In the genomic region with DNA sequence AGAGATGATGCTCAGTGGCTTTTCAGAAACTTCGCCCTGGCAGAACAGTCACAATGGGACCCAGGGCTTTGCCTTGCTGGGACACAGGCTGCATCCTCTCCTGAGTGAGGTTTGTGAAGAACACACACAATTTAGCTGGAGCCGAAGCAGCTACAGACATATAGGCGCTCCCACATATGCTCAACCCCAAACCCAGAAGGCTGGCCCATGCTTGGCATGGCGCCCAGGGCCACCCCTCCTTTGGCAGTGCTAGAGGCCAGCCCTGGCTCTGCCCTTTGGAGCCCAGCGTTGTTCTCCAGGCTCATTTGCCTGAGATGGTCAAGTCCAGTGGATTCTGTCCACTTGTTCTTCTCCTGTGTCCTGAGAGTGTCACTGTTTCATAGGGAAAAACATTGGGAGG, we compare ENCODE assay signal across 16 cellular contexts.
DNase-seq lines count a peak whose midpoint lies in the region; ATAC-seq and TF ChIP-seq lines count a peak whose summit lies in the region.
"Had no signal": no experiment of that assay in that cellular context is flagged by ENCODE, and none has a peak within 500 bp of the region (broad histone marks: within the 10 kb centered on the region; RNA-seq: fewer than 3 reads in every experiment).

No MANE protein-coding gene starts in this region.

- no peaks in the 10 kb centered on the region for H3K9me3 Mint-ChIP-seq in activated CD8-positive, alpha-beta memory T cell treated with anti-CD3 and anti-CD28 coated beads, Interleukin-2, amount 10 ng/mL, durations not matched to agents 7 days and 5 days (ENCODE audit: low read depth)
- no peaks in the 10 kb centered on the region for H3K9me3 Mint-ChIP-seq in type B pancreatic cell
- H3K9me3 Mint-ChIP-seq: CD14-positive monocyte; CD8-positive, alpha-beta T cell had no signal

- WGBS in lung, 2 donors: 88 to 96% methylated on average over 5 of the region's 5 CpGs

- H3K36me3 ChIP-seq in lung (ENCODE audit: control insufficient read depth in 2 of 2, insufficient read depth in 2 of 2, low read length in 2 of 2): no peaks in the 10 kb centered on the region

- H3K4me1 Mint-ChIP-seq in activated CD8-positive, alpha-beta memory T cell treated with anti-CD3 and anti-CD28 coated beads, Interleukin-2, amount 10 ng/mL, durations not matched to agents 7 days and 5 days: no peaks in the 10 kb centered on the region
- no peaks in the 10 kb centered on the region for H3K4me1 Mint-ChIP-seq in type B pancreatic cell (ENCODE audit: unreplicated experiment)
- H3K4me1 Mint-ChIP-seq: CD14-positive monocyte had no signal

- no peaks in the 10 kb centered on the region for H3K27me3 ChIP-seq in lung (ENCODE audit: control insufficient read depth, insufficient read depth)

- CTCF ChIA-PET in activated CD8-positive, alpha-beta memory T cell treated with anti-CD3 and anti-CD28 coated beads, Interleukin-2, amount 10 ng/mL, durations not matched to agents 7 days and 5 days (lab: Charles Lee): no interaction called here

- H3K27ac Mint-ChIP-seq in activated CD8-positive, alpha-beta memory T cell treated with anti-CD3 and anti-CD28 coated beads, Interleukin-2, amount 10 ng/mL, durations not matched to agents 7 days and 5 days: no peak overlapping the region
- no peak overlapping the region for H3K27ac Mint-ChIP-seq in type B pancreatic cell
- H3K27ac Mint-ChIP-seq: CD8-positive, alpha-beta T cell had no signal

- H3K27me3 Mint-ChIP-seq in activated CD8-positive, alpha-beta memory T cell treated with anti-CD3 and anti-CD28 coated beads, Interleukin-2, amount 10 ng/mL, durations not matched to agents 7 days and 5 days: peaks cover 6% of the 10 kb centered on the region
- peaks cover 19% of the 10 kb centered on the region for H3K27me3 Mint-ChIP-seq in type B pancreatic cell

- TF ChIP-seq CTCF in lung (IDR thresholded peaks at IDR 0.05; ENCODE audit: control extremely low read depth, extremely low read depth) (no peak), type B pancreatic cell (conservative IDR thresholded peaks at IDR 0.05) (no peak)

- H3K4me3 ChIP-seq in lung: no peak overlapping the region
- H3K4me3 ChIP-seq: GM23248 had no signal

- peaks cover 0 to 2% of the 10 kb centered on the region in 2 donors for H3K4me1 ChIP-seq in lung (ENCODE audit: control insufficient read depth in 2 of 2, insufficient read depth in 2 of 2, low read length in 2 of 2)

- H3K27ac ChIP-seq in lung (ENCODE audit: low read depth in 1 of 2, low read length in 1 of 2): no peak overlapping the region
- H3K27ac ChIP-seq: 22Rv1, GM23248, HL-60 had no signal

- no peak for ATAC-seq in activated CD8-positive, alpha-beta memory T cell treated with anti-CD3 and anti-CD28 coated beads, Interleukin-2, amount 10 ng/mL, durations not matched to agents 7 days and 5 days
- no peak for ATAC-seq in lung (ENCODE audit: insufficient read depth, low FRiP score)
- ATAC-seq: CD8-positive, alpha-beta T cell; HCT116 had no signal

- no peak overlapping the region for H3K4me3 Mint-ChIP-seq in activated CD8-positive, alpha-beta memory T cell treated with anti-CD3 and anti-CD28 coated beads, Interleukin-2, amount 10 ng/mL, durations not matched to agents 7 days and 5 days
- no peak overlapping the region for H3K4me3 Mint-ChIP-seq in type B pancreatic cell
- H3K4me3 Mint-ChIP-seq: CD14-positive monocyte; CD8-positive, alpha-beta T cell had no signal

- peak; percentile 20 for DNase-seq in DMS53 (lab: John Stamatoyannopoulos, UW)
- DNase-seq in DMS53 treated with DMSO at 0.1 percent for 48 hours (lab: John Stamatoyannopoulos, UW; ENCODE audit: unreplicated experiment): no peak
- DNase-seq in activated CD8-positive, alpha-beta memory T cell treated with anti-CD3 and anti-CD28 coated beads, Interleukin-2, amount 10 ng/mL, durations not matched to agents 7 days and 5 days: peak; percentile 1
- DNase-seq in activated CD8-positive, alpha-beta memory T cell treated with anti-CD3 and anti-CD28 coated beads, Interleukin-2, amount 50 U/mL, for 48 hours: no peak
- DNase-seq in lung (ENCODE audit: low spot score): peak; percentile 3
- DNase-seq in type B pancreatic cell (ENCODE audit: extremely low spot score, unreplicated experiment): peak; percentile 34
- DNase-seq in mucosa of gallbladder (ENCODE audit: low spot score): no peak
- no peak for DNase-seq in activated CD4-positive, alpha-beta T cell treated with anti-CD3 and anti-CD28 coated beads, Interleukin-2, amount 50 U/mL, for 4 hours
- DNase-seq: CD8-positive, alpha-beta T cell; COR-L47; DMS153; GM23248 had no signal

- peaks cover 0 to 4% of the 10 kb centered on the region in 2 donors for H3K9me3 ChIP-seq in lung (ENCODE audit: control insufficient read depth in 2 of 2, insufficient read depth in 1 of 2, low read length in 1 of 2)

- no peaks in the 10 kb centered on the region for H3K36me3 Mint-ChIP-seq in activated CD8-positive, alpha-beta memory T cell treated with anti-CD3 and anti-CD28 coated beads, Interleukin-2, amount 10 ng/mL, durations not matched to agents 7 days and 5 days
- H3K36me3 Mint-ChIP-seq in type B pancreatic cell: no peaks in the 10 kb centered on the region
- H3K36me3 Mint-ChIP-seq: CD8-positive, alpha-beta T cell had no signal

Comparison
In these comparisons a context has a peak if more than half of its experiments do, and no peak if none do; other contexts are left out.
1. DNase-seq: peak in DMS53 (single experiment), activated CD8-positive, alpha-beta memory T cell treated with anti-CD3 and anti-CD28 coated beads, Interleukin-2, amount 10 ng/mL, durations not matched to agents 7 days and 5 days (single experiment), lung (single experiment) and type B pancreatic cell (single experiment); none in DMS53 treated with DMSO at 0.1 percent for 48 hours (single experiment), activated CD8-positive, alpha-beta memory T cell treated with anti-CD3 and anti-CD28 coated beads, Interleukin-2, amount 50 U/mL, for 48 hours (single experiment), mucosa of gallbladder (single experiment) and activated CD4-positive, alpha-beta T cell treated with anti-CD3 and anti-CD28 coated beads, Interleukin-2, amount 50 U/mL, for 4 hours (0 of 2).